20 cellular contexts compared by ENCODE assay signal in the genomic region with DNA sequence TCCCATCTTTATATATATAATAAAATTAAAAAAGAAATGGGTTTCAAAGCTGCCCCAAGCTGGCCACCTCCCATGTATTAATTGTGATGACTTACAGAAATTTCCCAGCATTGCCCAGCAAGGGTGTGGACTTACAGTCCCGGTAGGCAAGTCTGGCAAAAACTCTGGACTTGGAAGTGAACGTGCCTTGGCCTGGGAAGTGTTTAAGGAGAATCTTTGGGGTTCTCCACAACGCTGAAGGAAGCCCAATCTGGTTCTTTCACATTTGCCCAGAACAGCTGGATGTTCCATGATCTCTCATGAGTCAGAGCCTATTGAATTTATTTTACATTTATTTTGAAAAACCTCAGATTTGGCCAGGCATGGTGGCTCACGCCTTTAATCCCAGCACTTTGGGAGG.
DNase-seq lines count a peak whose midpoint lies in the region; TF ChIP-seq lines count a peak whose summit lies in the region.
"Had no signal": no experiment of that assay in that cellular context is flagged by ENCODE, and none has a peak within 500 bp of the region (broad histone marks: within the 10 kb centered on the region; RNA-seq: fewer than 3 reads in every experiment).

No MANE protein-coding gene starts in this region.

- DNase-seq in LHCN-M2 (ENCODE audit: low read depth) (peak; percentile 75), cardiac fibroblast (ENCODE audit: low read depth in 2 of 2) (peak; percentile 36 to 48), fibroblast of the aortic adventitia (ENCODE audit: low read depth) (peak; percentile 55), SKM-1 treated with dmso at 0.1 percent for 144 hours (lab: John Stamatoyannopoulos, UW; ENCODE audit: unreplicated experiment) (no peak), G401 (ENCODE audit: low spot score) (no peak)
- no peak for DNase-seq in stimulated activated CD4-positive, alpha-beta T cell treated with anti-CD3 and anti-CD28 coated beads, Interleukin-1b, Interleukin-23, amount 100 ng/mL, for 48 hours
- no peak for DNase-seq in stimulated activated CD4-positive, alpha-beta T cell treated with anti-CD3 and anti-CD28 coated beads, Interleukin-15, amount 100 ng/mL, for 24 hours
- DNase-seq: BE2C; CD8-positive, alpha-beta memory T cell; DMS 273 treated with DMSO at 0.1 percent for 48 hours; DMS79; EL; HCEC 1CT; NCI-H1105; NCI-H146; NCI-H1930; NCI-H2107; NCI-H524; NCI-H774 had no signal

- no peak overlapping the region for H3K4me3 ChIP-seq in cardiac fibroblast (replicated peaks in 1 of 2; ENCODE audit: low read depth in 2 of 2, low read length in 2 of 2)
- H3K4me3 ChIP-seq in fibroblast of the aortic adventitia (ENCODE audit: low read depth, low read length), result no peak overlapping the region
- H3K4me3 ChIP-seq: SJSA1 had no signal

- in situ Hi-C loops in G401 (cut with HindIII; ENCODE audit: low sequenced_read_pairs), result no loop called here

- TF ChIP-seq CTCF in cardiac fibroblast (IDR thresholded peaks at IDR 0.05; ENCODE audit: low read depth, low read length) (no peak), fibroblast of the aortic adventitia (IDR thresholded peaks at IDR 0.05; ENCODE audit: insufficient read depth, low read length) (no peak)

Comparison
In these comparisons a context has a peak if more than half of its experiments do, and no peak if none do; other contexts are left out.
1. DNase-seq: peak in LHCN-M2 (single experiment), cardiac fibroblast (2 of 2) and fibroblast of the aortic adventitia (single experiment); none in SKM-1 treated with dmso at 0.1 percent for 144 hours (single experiment), G401 (single experiment), stimulated activated CD4-positive, alpha-beta T cell treated with anti-CD3 and anti-CD28 coated beads, Interleukin-1b, Interleukin-23, amount 100 ng/mL, for 48 hours (single experiment) and stimulated activated CD4-positive, alpha-beta T cell treated with anti-CD3 and anti-CD28 coated beads, Interleukin-15, amount 100 ng/mL, for 24 hours (single experiment).